In genomic region chr9:136512651-136513066, GRCh38 we compare ENCODE assay signal across 10 cellular contexts. TPM values are rescaled to one million over a fixed set of nuclear protein-coding genes. Genes with fewer than 3 reads are reported as not detected.
DNase-seq lines count a peak whose midpoint lies in the region; ATAC-seq and TF ChIP-seq lines count a peak whose summit lies in the region.
"Had no signal": no experiment of that assay in that cellular context is flagged by ENCODE, and none has a peak within 500 bp of the region (broad histone marks: within the 10 kb centered on the region; RNA-seq: fewer than 3 reads in every experiment).

No MANE protein-coding gene starts in this region.

- H3K4me3 ChIP-seq in upper lobe of right lung, result no peak overlapping the region

- no peaks in the 10 kb centered on the region for H3K9me3 Mint-ChIP-seq in activated naive CD8-positive, alpha-beta T cell treated with anti-CD3 and anti-CD28 coated beads, Interleukin-2, amount 10 ng/mL, durations not matched to agents 7 days and 5 days
- H3K9me3 Mint-ChIP-seq in activated naive CD8-positive, alpha-beta T cell treated with anti-CD3 and anti-CD28 coated beads, Interleukin-2, amount 50 U/mL, for 24 hours, result no peaks in the 10 kb centered on the region
- no peaks in the 10 kb centered on the region for H3K9me3 Mint-ChIP-seq in memory B cell

- no peaks in the 10 kb centered on the region for H3K4me1 Mint-ChIP-seq in activated naive CD8-positive, alpha-beta T cell treated with anti-CD3 and anti-CD28 coated beads, Interleukin-2, amount 10 ng/mL, durations not matched to agents 7 days and 5 days
- no peaks in the 10 kb centered on the region for H3K4me1 Mint-ChIP-seq in activated naive CD8-positive, alpha-beta T cell treated with anti-CD3 and anti-CD28 coated beads, Interleukin-2, amount 50 U/mL, for 24 hours
- no peaks in the 10 kb centered on the region for H3K4me1 Mint-ChIP-seq in memory B cell

- no peaks in the 10 kb centered on the region for H3K9me3 ChIP-seq in upper lobe of right lung

- no peak for DNase-seq in activated naive CD8-positive, alpha-beta T cell treated with anti-CD3 and anti-CD28 coated beads, Interleukin-2, amount 10 ng/mL, durations not matched to agents 7 days and 5 days
- no peak for DNase-seq in activated naive CD8-positive, alpha-beta T cell treated with anti-CD3 and anti-CD28 coated beads, Interleukin-2, amount 50 U/mL, for 24 hours
- DNase-seq in memory B cell (ENCODE audit: low spot score in 2 of 2) (no peak), upper lobe of right lung (no peak), NCI-H1694 treated with DMSO at 0.1 percent for 48 hours (lab: John Stamatoyannopoulos, UW) (no peak), activated gamma-delta T cell (lab: John Stamatoyannopoulos, UW) (no peak)
- DNase-seq: T1000 had no signal

- peak; percentile 45 for ATAC-seq in activated naive CD8-positive, alpha-beta T cell treated with anti-CD3 and anti-CD28 coated beads, Interleukin-2, amount 10 ng/mL, durations not matched to agents 7 days and 5 days (ENCODE audit: low read depth)
- ATAC-seq in activated naive CD8-positive, alpha-beta T cell treated with anti-CD3 and anti-CD28 coated beads, Interleukin-2, amount 50 U/mL, for 24 hours, result no peak
- peak; percentile 54 for ATAC-seq in memory B cell (ENCODE audit: low read depth)
- peak; percentile 51 for ATAC-seq in upper lobe of right lung
- no peak for ATAC-seq in HG02840 (IDR thresholded peaks at IDR 0.05; ENCODE audit: low FRiP score, unreplicated experiment)

- POLR2A ChIA-PET in activated naive CD8-positive, alpha-beta T cell treated with anti-CD3 and anti-CD28 coated beads, Interleukin-2, amount 10 ng/mL, durations not matched to agents 7 days and 5 days (lab: Charles Lee), result no interaction called here

- peaks cover 98% of the 10 kb centered on the region for H3K36me3 ChIP-seq in upper lobe of right lung

- H3K27me3 ChIP-seq in upper lobe of right lung, result no peaks in the 10 kb centered on the region

- H3K36me3 Mint-ChIP-seq in activated naive CD8-positive, alpha-beta T cell treated with anti-CD3 and anti-CD28 coated beads, Interleukin-2, amount 10 ng/mL, durations not matched to agents 7 days and 5 days, result peaks cover 3% of the 10 kb centered on the region
- peaks cover 13% of the 10 kb centered on the region for H3K36me3 Mint-ChIP-seq in activated naive CD8-positive, alpha-beta T cell treated with anti-CD3 and anti-CD28 coated beads, Interleukin-2, amount 50 U/mL, for 24 hours (ENCODE audit: low read depth)
- H3K36me3 Mint-ChIP-seq in memory B cell, result peaks cover 5% of the 10 kb centered on the region

- intact Hi-C loops in upper lobe of right lung (cut with DNase I), result no loop called here

- H3K27ac Mint-ChIP-seq in activated naive CD8-positive, alpha-beta T cell treated with anti-CD3 and anti-CD28 coated beads, Interleukin-2, amount 10 ng/mL, durations not matched to agents 7 days and 5 days, result no peak overlapping the region
- no peak overlapping the region for H3K27ac Mint-ChIP-seq in activated naive CD8-positive, alpha-beta T cell treated with anti-CD3 and anti-CD28 coated beads, Interleukin-2, amount 50 U/mL, for 24 hours
- H3K27ac Mint-ChIP-seq in memory B cell, result no peak overlapping the region

- H3K4me1 ChIP-seq in upper lobe of right lung, result peaks cover 16% of the 10 kb centered on the region

- no peak for TF ChIP-seq CTCF in upper lobe of right lung (IDR thresholded peaks at IDR 0.05)

- H3K27ac ChIP-seq in angular gyrus (ENCODE audit: low read depth, low read length) (peak overlapping the region; percentile 90), upper lobe of right lung (peak overlapping the region; percentile 81)
- H3K27ac ChIP-seq: epithelial cell of prostate had no signal

- no peak overlapping the region for H3K4me3 Mint-ChIP-seq in activated naive CD8-positive, alpha-beta T cell treated with anti-CD3 and anti-CD28 coated beads, Interleukin-2, amount 10 ng/mL, durations not matched to agents 7 days and 5 days
- no peak overlapping the region for H3K4me3 Mint-ChIP-seq in activated naive CD8-positive, alpha-beta T cell treated with anti-CD3 and anti-CD28 coated beads, Interleukin-2, amount 50 U/mL, for 24 hours
- no peak overlapping the region for H3K4me3 Mint-ChIP-seq in memory B cell

- H3K27me3 Mint-ChIP-seq in activated naive CD8-positive, alpha-beta T cell treated with anti-CD3 and anti-CD28 coated beads, Interleukin-2, amount 10 ng/mL, durations not matched to agents 7 days and 5 days, result no peaks in the 10 kb centered on the region
- H3K27me3 Mint-ChIP-seq in activated naive CD8-positive, alpha-beta T cell treated with anti-CD3 and anti-CD28 coated beads, Interleukin-2, amount 50 U/mL, for 24 hours, result no peaks in the 10 kb centered on the region
- no peaks in the 10 kb centered on the region for H3K27me3 Mint-ChIP-seq in memory B cell

RNA-seq across cellular contexts. Expression of gene SEC16A, which starts 29.8 kb away (rescaled TPM):
- total RNA-seq in activated naive CD8-positive, alpha-beta T cell treated with anti-CD3 and anti-CD28 coated beads, Interleukin-2, amount 10 ng/mL, durations not matched to agents 7 days and 5 days, result 10 to 100 TPM; 88.0 to 90.2 TPM
- 63.7 TPM for total RNA-seq in upper lobe of right lung

RNA-seq across cellular contexts. Expression of gene NOTCH1, which starts 33.2 kb away (rescaled TPM):
- 10 to 100 TPM; 67.0 to 70.2 TPM for total RNA-seq in activated naive CD8-positive, alpha-beta T cell treated with anti-CD3 and anti-CD28 coated beads, Interleukin-2, amount 10 ng/mL, durations not matched to agents 7 days and 5 days
- 114 TPM for total RNA-seq in upper lobe of right lung

Comparison
In these comparisons a context has a peak if more than half of its experiments do, and no peak if none do; other contexts are left out.
1. ATAC-seq: peak in activated naive CD8-positive, alpha-beta T cell treated with anti-CD3 and anti-CD28 coated beads, Interleukin-2, amount 10 ng/mL, durations not matched to agents 7 days and 5 days (single experiment), memory B cell (single experiment) and upper lobe of right lung (single experiment); none in activated naive CD8-positive, alpha-beta T cell treated with anti-CD3 and anti-CD28 coated beads, Interleukin-2, amount 50 U/mL, for 24 hours (single experiment) and HG02840 (single experiment).